In genomic region chr3:157844770-157845522, GRCh38 we compare ENCODE assay signal across 1 cellular context.
TF ChIP-seq lines count a peak whose summit lies in the region.

No MANE protein-coding gene starts in this region.

TF ChIP-seq in SK-N-SH, 30 proteins besides CTCF, POLR2A, EP300 and RAD21:
- no peak for TF ChIP-seq REST (IDR thresholded peaks at IDR 0.05; ENCODE audit: low read depth, low read length)
- peak; percentile 58 for TF ChIP-seq TCF12 (IDR thresholded peaks at IDR 0.05)
- peak; percentile 4; the same call in 1 of the 2 replicates for TF ChIP-seq NFIC (IDR thresholded peaks at IDR 0.05; ENCODE audit: borderline replicate concordance)
